ENCODE assay signal across 21 cellular contexts in the genomic region with DNA sequence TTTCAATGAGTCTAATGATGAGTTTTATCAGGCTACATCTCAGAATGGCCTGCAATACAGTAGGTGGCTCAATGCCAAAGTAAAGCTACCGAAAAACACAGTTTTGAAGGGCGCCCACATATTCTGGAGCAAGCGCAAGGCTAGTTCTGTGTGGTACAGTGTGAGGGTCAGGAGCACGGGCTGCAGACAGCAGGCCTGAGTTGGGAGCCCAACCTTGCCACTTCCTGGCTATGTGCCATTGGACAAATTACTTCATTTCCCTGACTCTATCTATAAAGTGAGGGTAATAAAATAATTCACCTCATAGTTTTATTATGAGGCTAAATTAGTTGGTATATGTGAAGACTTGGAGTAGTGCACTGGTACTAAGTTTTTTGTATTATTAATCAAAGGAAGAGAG.
DNase-seq lines count a peak whose midpoint lies in the region; ATAC-seq and TF ChIP-seq lines count a peak whose summit lies in the region.
"Had no signal": no experiment of that assay in that cellular context is flagged by ENCODE, and none has a peak within 500 bp of the region (broad histone marks: within the 10 kb centered on the region; RNA-seq: fewer than 3 reads in every experiment).

No MANE protein-coding gene starts in this region.

- peak; percentile 88 for ATAC-seq in left colon
- ATAC-seq in esophagus mucosa, result no peak
- ATAC-seq: GM23338, HCT116 had no signal

- H3K36me3 Mint-ChIP-seq in Caco-2 (ENCODE audit: insufficient read depth, unreplicated experiment), result no peaks in the 10 kb centered on the region
- H3K36me3 Mint-ChIP-seq: CD14-positive monocyte; CD8-positive, alpha-beta memory T cell had no signal

- 69 to 89% (median 79%) methylated on average over 4 of the region's 4 CpGs for WGBS in spleen, 5 donors

- H3K4me3 Mint-ChIP-seq in Caco-2 (ENCODE audit: unreplicated experiment), result no peak overlapping the region
- H3K4me3 Mint-ChIP-seq: CD14-positive monocyte; CD4-positive, alpha-beta T cell; CD8-positive, alpha-beta memory T cell; GM23338; H9 had no signal

- H3K9me3 ChIP-seq in left ventricle myocardium inferior (replicated peaks) (no peaks in the 10 kb centered on the region), right atrium auricular region (no peaks in the 10 kb centered on the region), spleen (no peaks in the 10 kb centered on the region), Caco-2 (no peaks in the 10 kb centered on the region)
- H3K9me3 ChIP-seq: BE2C; BLaER1 treated with 17β-estradiol and CSF1 and Interleukin-3, amounts not matched to agents 10 nM and 100 nM had no signal

- H3K4me1 ChIP-seq in left ventricle myocardium inferior (peaks cover 20% of the 10 kb centered on the region), right atrium auricular region (no peaks in the 10 kb centered on the region), spleen (peaks cover 0 to 7% (median 0%) of the 10 kb centered on the region in 6 donors), Caco-2 (no peaks in the 10 kb centered on the region)
- H3K4me1 ChIP-seq: BE2C had no signal

- CTCF ChIA-PET in Caco-2 (lab: Charles Lee), result interaction anchor here (0.6 kb wide), 1 partner anchor 1250 kb away, joined by 3 read pairs; no protein-coding TSS in a partner anchor

- no TSS peak for BruUV-seq in Caco-2 (replicated peaks; lab: Mats Ljungman, UMichigan)

- POLR2A ChIA-PET in Caco-2 (lab: Charles Lee), result no interaction called here

- no peaks in the 10 kb centered on the region for H3K9me3 Mint-ChIP-seq in Caco-2 (ENCODE audit: unreplicated experiment)
- H3K9me3 Mint-ChIP-seq: CD4-positive, alpha-beta T cell; GM23338; H9 had no signal

- TF ChIP-seq POLR2A in spleen (IDR thresholded peaks at IDR 0.05), result no peak

- H3K27me3 ChIP-seq in left ventricle myocardium inferior (ENCODE audit: low read depth) (no peaks in the 10 kb centered on the region), right atrium auricular region (no peaks in the 10 kb centered on the region), spleen (replicated peaks in 1 of 7) (no peaks in the 10 kb centered on the region), Caco-2 (replicated peaks; ENCODE audit: control insufficient read depth, insufficient read depth, low read length) (no peaks in the 10 kb centered on the region)
- H3K27me3 ChIP-seq: BE2C; BLaER1 treated with 17β-estradiol and CSF1 and Interleukin-3, amounts not matched to agents 10 nM and 100 nM had no signal

- TF ChIP-seq CTCF in left ventricle myocardium inferior (IDR thresholded peaks at IDR 0.05; ENCODE audit: borderline replicate concordance) (no peak), right atrium auricular region (IDR thresholded peaks at IDR 0.05) (no peak), spleen (IDR thresholded peaks at IDR 0.05 in 8 of 11, conservative IDR thresholded peaks at IDR 0.05 in 3 of 11) (no peak), Caco-2 (IDR thresholded peaks at IDR 0.05; ENCODE audit: insufficient read depth in 1 of 2, low read depth in 1 of 2, low read length in 1 of 2, severe bottlenecking in 1 of 2, unreplicated experiment in 1 of 2) (no peak)

- H3K27ac ChIP-seq in left ventricle myocardium inferior (replicated peaks) (peak overlapping the region; percentile 34), right atrium auricular region (no peak overlapping the region), spleen (peak overlapping the region in 5 of 8 donors; percentile 13 to 41 (median 21))
- H3K27ac ChIP-seq: 22Rv1; BLaER1 treated with 17β-estradiol and CSF1 and Interleukin-3, amounts not matched to agents 10 nM and 100 nM had no signal

- DNase-seq in left ventricle myocardium inferior (no peak), right atrium auricular region (ENCODE audit: low spot score) (no peak), left colon (peak in 1 of 2 donors; percentile 21), spleen (no peak), AG08395 (ENCODE audit: low spot score) (no peak), Caco-2 (no peak)
- DNase-seq: AML-193; BE2C; Calu3; CD4-positive, alpha-beta T cell; CD8-positive, alpha-beta memory T cell; DMS53; DMS79 treated with DMSO at 0.1 percent for 48 hours; GF-D8; H9 had no signal

- no peaks in the 10 kb centered on the region for H3K4me1 Mint-ChIP-seq in Caco-2 (ENCODE audit: low read depth, unreplicated experiment)
- H3K4me1 Mint-ChIP-seq: CD14-positive monocyte; CD8-positive, alpha-beta memory T cell had no signal

- no peak overlapping the region for H3K27ac Mint-ChIP-seq in Caco-2 (ENCODE audit: unreplicated experiment)
- H3K27ac Mint-ChIP-seq: CD14-positive monocyte; CD4-positive, alpha-beta T cell; CD8-positive, alpha-beta memory T cell; GM23338; H9 had no signal

- H3K27me3 Mint-ChIP-seq in Caco-2 (ENCODE audit: insufficient read depth, unreplicated experiment), result peaks cover 10% of the 10 kb centered on the region

- H3K4me3 ChIP-seq in left ventricle myocardium inferior (no peak overlapping the region), right atrium auricular region (no peak overlapping the region), spleen (no peak overlapping the region), Caco-2 (ENCODE audit: low read depth, low read length) (no peak overlapping the region)
- H3K4me3 ChIP-seq: BLaER1 treated with 17β-estradiol and CSF1 and Interleukin-3, amounts not matched to agents 10 nM and 100 nM; GM23338 had no signal

- H3K36me3 ChIP-seq in left ventricle myocardium inferior (no peaks in the 10 kb centered on the region), right atrium auricular region (no peaks in the 10 kb centered on the region), spleen (no peaks in the 10 kb centered on the region), Caco-2 (ENCODE audit: control insufficient read depth, insufficient read depth, low read length) (no peaks in the 10 kb centered on the region)
- H3K36me3 ChIP-seq: BE2C; BLaER1 treated with 17β-estradiol and CSF1 and Interleukin-3, amounts not matched to agents 10 nM and 100 nM had no signal

- intact Hi-C loops in left ventricle myocardium inferior (cut with micrococcal nuclease) (no loop called here), left colon (cut with DNase I, micrococcal nuclease) (no loop called here), spleen (cut with DNase I; ENCODE audit: low total_unique reads) (no loop called here), Caco-2 (cut with micrococcal nuclease; ENCODE audit: unreplicated experiment) (no loop called here)

Comparison
In these comparisons a context has a peak if more than half of its experiments do, and no peak if none do; other contexts are left out.
1. H3K27ac ChIP-seq: peak in left ventricle myocardium inferior (single experiment) and spleen (5 of 8); none in right atrium auricular region (0 of 2).